Comparison of ENCODE assay signal across 8 cellular contexts in genomic region chr1:37795340-37796110, GRCh38. TPM values are rescaled to one million over a fixed set of nuclear protein-coding genes. Genes with fewer than 3 reads are reported as not detected.
DNase-seq lines count a peak whose midpoint lies in the region; ATAC-seq, FAIRE-seq and TF ChIP-seq lines count a peak whose summit lies in the region.

No MANE protein-coding gene starts in this region.

- H4K20me1 ChIP-seq in hepatocyte (ENCODE audit: insufficient read depth, poor library complexity, severe bottlenecking) = no peaks in the 10 kb centered on the region

- TF ChIP-seq CTCF in hepatocyte (IDR thresholded peaks at IDR 0.05; ENCODE audit: poor library complexity) = no peak

- H2AFZ ChIP-seq in hepatocyte = no peak overlapping the region

- no peak overlapping the region for H3K27ac ChIP-seq in hepatocyte

- no peaks in the 10 kb centered on the region for H3K36me3 ChIP-seq in hepatocyte (replicated peaks; ENCODE audit: insufficient read depth, low read depth)

- peaks cover 6% of the 10 kb centered on the region for H3K36me3 Mint-ChIP-seq in activated naive CD4-positive, alpha-beta T cell treated with anti-CD3 and anti-CD28 coated beads, Interleukin-2, amount 10 ng/mL, durations not matched to agents 7 days and 5 days

- no peak for ATAC-seq in HG03095 (IDR thresholded peaks at IDR 0.05; ENCODE audit: unreplicated experiment)
- no peak for ATAC-seq in GM18861 (IDR thresholded peaks at IDR 0.05; ENCODE audit: unreplicated experiment)

- H3K9me3 Mint-ChIP-seq in activated naive CD4-positive, alpha-beta T cell treated with anti-CD3 and anti-CD28 coated beads, Interleukin-2, amount 10 ng/mL, durations not matched to agents 7 days and 5 days = no peaks in the 10 kb centered on the region

- H3K9me3 ChIP-seq in hepatocyte (ENCODE audit: low read depth) = no peaks in the 10 kb centered on the region

- peaks cover 4% of the 10 kb centered on the region for H3K4me1 ChIP-seq in hepatocyte (ENCODE audit: insufficient read depth)

- peaks cover 16% of the 10 kb centered on the region for H3K4me1 Mint-ChIP-seq in activated naive CD4-positive, alpha-beta T cell treated with anti-CD3 and anti-CD28 coated beads, Interleukin-2, amount 10 ng/mL, durations not matched to agents 7 days and 5 days

- peak overlapping the region; percentile 65 for H3K4me3 Mint-ChIP-seq in activated naive CD4-positive, alpha-beta T cell treated with anti-CD3 and anti-CD28 coated beads, Interleukin-2, amount 10 ng/mL, durations not matched to agents 7 days and 5 days

- H3K27ac Mint-ChIP-seq in activated naive CD4-positive, alpha-beta T cell treated with anti-CD3 and anti-CD28 coated beads, Interleukin-2, amount 10 ng/mL, durations not matched to agents 7 days and 5 days = no peak overlapping the region

- 22% methylated on average over 20 of the region's 22 CpGs for WGBS in hepatocyte (ENCODE audit: low lambda C conversion rate, missing lambda C conversion rate)

- DNase-seq in GM19239 (ENCODE audit: insufficient read length, low spot score) (peak; percentile 56), NOMO-1 (lab: John Stamatoyannopoulos, UW; ENCODE audit: unreplicated experiment in 2 of 2) (peak; percentile 6 to 20), hepatocyte (ENCODE audit: low spot score) (peak; percentile 77), DMS114 treated with DMSO at 0.1 percent for 48 hours (lab: John Stamatoyannopoulos, UW; ENCODE audit: unreplicated experiment) (no peak)
- peak; percentile 72 for DNase-seq in activated naive CD4-positive, alpha-beta T cell treated with anti-CD3 and anti-CD28 coated beads, Interleukin-2, amount 10 ng/mL, durations not matched to agents 7 days and 5 days
- peak; percentile 41 for DNase-seq in stimulated activated CD4-positive, alpha-beta T cell treated with anti-CD3 and anti-CD28 coated beads, Interleukin-12 subunit alpha, Interleukin-12 subunit beta, amount 100 ng/mL, for 4 hours

- no peaks in the 10 kb centered on the region for H3K9me2 ChIP-seq in hepatocyte (replicated peaks; ENCODE audit: insufficient read depth)

- CTCF ChIA-PET in activated naive CD4-positive, alpha-beta T cell treated with anti-CD3 and anti-CD28 coated beads, Interleukin-2, amount 10 ng/mL, durations not matched to agents 7 days and 5 days (lab: Charles Lee) = interaction anchor here (0.7 kb wide), 1 partner anchor 32 kb away, joined by 3 read pairs; no protein-coding TSS in a partner anchor

- no peaks in the 10 kb centered on the region for H3K79me2 ChIP-seq in hepatocyte

- peaks cover 55% of the 10 kb centered on the region for H3K27me3 Mint-ChIP-seq in activated naive CD4-positive, alpha-beta T cell treated with anti-CD3 and anti-CD28 coated beads, Interleukin-2, amount 10 ng/mL, durations not matched to agents 7 days and 5 days

- FAIRE-seq in GM19239 (lab: Jason Lieb, UNC) = no peak

- peaks cover 36% of the 10 kb centered on the region for H3K27me3 ChIP-seq in hepatocyte

- peak overlapping the region; percentile 99 for H3K4me2 ChIP-seq in hepatocyte

- no peak overlapping the region for H3K4me3 ChIP-seq in hepatocyte

RNA-seq across cellular contexts. Expression of gene MANEAL, which starts 1.9 kb away (rescaled TPM):
- total RNA-seq in hepatocyte = 2.3 and 2.7 TPM in 2 replicates
- 2.3 and 3.5 TPM in 2 replicates for polyA plus RNA-seq in hepatocyte

RNA-seq across cellular contexts. Expression of gene C1orf122, which starts 12.1 kb away (rescaled TPM):
- total RNA-seq in hepatocyte = 63.8 and 78.3 TPM in 2 replicates
- polyA plus RNA-seq in hepatocyte = 166 and 186 TPM in 2 replicates

RNA-seq across cellular contexts. Expression of gene YRDC, which starts 12.5 kb away (rescaled TPM):
- 24.1 and 26.5 TPM in 2 replicates for total RNA-seq in hepatocyte
- 33.8 and 37.4 TPM in 2 replicates for polyA plus RNA-seq in hepatocyte

RNA-seq across cellular contexts. Expression of gene EPHA10, which starts 30.6 kb away (rescaled TPM):
- total RNA-seq in hepatocyte = 0.84 and 1.5 TPM in 2 replicates
- 0.79 and 1.3 TPM in 2 replicates for polyA plus RNA-seq in hepatocyte
